Comparison of ENCODE assay signal across 22 cellular contexts in genomic region chr1:30662291-30662840, GRCh38.
"Had no signal": no experiment of that assay in that cellular context is flagged by ENCODE, and none has a peak within 500 bp of the region (broad histone marks: within the 10 kb centered on the region; RNA-seq: fewer than 3 reads in every experiment).

No MANE protein-coding gene starts in this region.

- H3K9me3 Mint-ChIP-seq: activated naive CD4-positive, alpha-beta T cell treated with anti-CD3 and anti-CD28 coated beads for 36 hours; activated naive CD8-positive, alpha-beta T cell treated with anti-CD3 and anti-CD28 coated beads, Interleukin-2, amount 10 ng/mL, durations not matched to agents 7 days and 5 days; activated T-cell treated with anti-CD3 and anti-CD28 coated beads, Interleukin-2, amount 50 U/mL, for 24 hours; activated T-helper 2 cell treated with anti-CD3 and anti-CD28 coated beads, Interferon-gamma antibody, Interleukin-2, Interleukin-4, amounts not matched to agents 10 μg/mL and 5 μg/mL and 100 μg/mL, durations not matched to agents 14 hours and 24 hours and 36 hours; naive thymus-derived CD4-positive, alpha-beta T cell; stimulated activated memory B cell treated with anti-CD40 and anti-IgM and Interleukin-4, amounts not matched to agents 10 μg/mL and 1 μg/mL and 100 μg/mL, for 72 hours had no signal

- H3K27ac ChIP-seq: heart left ventricle, left ventricle myocardium inferior, ovary, psoas muscle, stomach, suprapubic skin, WERI-Rb-1 had no signal

- H3K36me3 ChIP-seq: heart left ventricle, left ventricle myocardium inferior, ovary, stomach, suprapubic skin, WERI-Rb-1 had no signal

- H3K9me3 ChIP-seq: heart left ventricle, left ventricle myocardium inferior, ovary, psoas muscle, stomach, suprapubic skin had no signal

- H3K4me3 Mint-ChIP-seq: activated naive CD4-positive, alpha-beta T cell treated with anti-CD3 and anti-CD28 coated beads for 36 hours; activated naive CD8-positive, alpha-beta T cell treated with anti-CD3 and anti-CD28 coated beads, Interleukin-2, amount 10 ng/mL, durations not matched to agents 7 days and 5 days; activated T-cell treated with anti-CD3 and anti-CD28 coated beads, Interleukin-2, amount 50 U/mL, for 24 hours; naive thymus-derived CD4-positive, alpha-beta T cell; stimulated activated memory B cell treated with anti-CD40 and anti-IgM and Interleukin-4, amounts not matched to agents 10 μg/mL and 1 μg/mL and 100 μg/mL, for 72 hours had no signal

- DNase-seq: activated CD4-positive, alpha-beta T cell treated with anti-CD3 and anti-CD28 coated beads for 1 hour; activated naive CD4-positive, alpha-beta T cell treated with anti-CD3 and anti-CD28 coated beads for 36 hours; activated naive CD8-positive, alpha-beta T cell treated with anti-CD3 and anti-CD28 coated beads, Interleukin-2, amount 10 ng/mL, durations not matched to agents 7 days and 5 days; activated T-cell treated with anti-CD3 and anti-CD28 coated beads, Interleukin-2, amount 50 U/mL, for 24 hours; amygdala; left ventricle myocardium inferior; naive thymus-derived CD4-positive, alpha-beta T cell; right cardiac atrium; stomach; T-helper 1 cell; trophoblast cell; WERI-Rb-1 had no signal

- H3K4me3 ChIP-seq: heart left ventricle, left ventricle myocardium inferior, ovary, psoas muscle, skin epidermis, stomach, suprapubic skin had no signal

- H3K4me1 ChIP-seq: heart left ventricle, left ventricle myocardium inferior, stomach had no signal

- FAIRE-seq: endometrium, keratinocyte, TTC549 had no signal

- H3K27me3 ChIP-seq: ovary had no signal

- H3K4me1 Mint-ChIP-seq: activated naive CD8-positive, alpha-beta T cell treated with anti-CD3 and anti-CD28 coated beads, Interleukin-2, amount 10 ng/mL, durations not matched to agents 7 days and 5 days; naive thymus-derived CD4-positive, alpha-beta T cell; stimulated activated memory B cell treated with anti-CD40 and anti-IgM and Interleukin-4, amounts not matched to agents 10 μg/mL and 1 μg/mL and 100 μg/mL, for 72 hours had no signal

- H3K36me3 Mint-ChIP-seq: activated naive CD8-positive, alpha-beta T cell treated with anti-CD3 and anti-CD28 coated beads, Interleukin-2, amount 10 ng/mL, durations not matched to agents 7 days and 5 days; naive thymus-derived CD4-positive, alpha-beta T cell; stimulated activated memory B cell treated with anti-CD40 and anti-IgM and Interleukin-4, amounts not matched to agents 10 μg/mL and 1 μg/mL and 100 μg/mL, for 72 hours had no signal

- ATAC-seq: heart left ventricle; naive thymus-derived CD4-positive, alpha-beta T cell; psoas muscle; right cardiac atrium; stimulated activated memory B cell treated with anti-CD40 and anti-IgM and Interleukin-4, amounts not matched to agents 10 μg/mL and 1 μg/mL and 100 μg/mL, for 72 hours had no signal

- H3K27me3 Mint-ChIP-seq: activated naive CD8-positive, alpha-beta T cell treated with anti-CD3 and anti-CD28 coated beads, Interleukin-2, amount 10 ng/mL, durations not matched to agents 7 days and 5 days had no signal

- H3K27ac Mint-ChIP-seq: activated naive CD4-positive, alpha-beta T cell treated with anti-CD3 and anti-CD28 coated beads for 36 hours; activated naive CD8-positive, alpha-beta T cell treated with anti-CD3 and anti-CD28 coated beads, Interleukin-2, amount 10 ng/mL, durations not matched to agents 7 days and 5 days; activated T-cell treated with anti-CD3 and anti-CD28 coated beads, Interleukin-2, amount 50 U/mL, for 24 hours; activated T-helper 2 cell treated with anti-CD3 and anti-CD28 coated beads, Interferon-gamma antibody, Interleukin-2, Interleukin-4, amounts not matched to agents 10 μg/mL and 5 μg/mL and 100 μg/mL, durations not matched to agents 14 hours and 24 hours and 36 hours; stimulated activated memory B cell treated with anti-CD40 and anti-IgM and Interleukin-4, amounts not matched to agents 10 μg/mL and 1 μg/mL and 100 μg/mL, for 72 hours had no signal
